ENCODE assay signal across 1 cellular context in the genomic region with DNA sequence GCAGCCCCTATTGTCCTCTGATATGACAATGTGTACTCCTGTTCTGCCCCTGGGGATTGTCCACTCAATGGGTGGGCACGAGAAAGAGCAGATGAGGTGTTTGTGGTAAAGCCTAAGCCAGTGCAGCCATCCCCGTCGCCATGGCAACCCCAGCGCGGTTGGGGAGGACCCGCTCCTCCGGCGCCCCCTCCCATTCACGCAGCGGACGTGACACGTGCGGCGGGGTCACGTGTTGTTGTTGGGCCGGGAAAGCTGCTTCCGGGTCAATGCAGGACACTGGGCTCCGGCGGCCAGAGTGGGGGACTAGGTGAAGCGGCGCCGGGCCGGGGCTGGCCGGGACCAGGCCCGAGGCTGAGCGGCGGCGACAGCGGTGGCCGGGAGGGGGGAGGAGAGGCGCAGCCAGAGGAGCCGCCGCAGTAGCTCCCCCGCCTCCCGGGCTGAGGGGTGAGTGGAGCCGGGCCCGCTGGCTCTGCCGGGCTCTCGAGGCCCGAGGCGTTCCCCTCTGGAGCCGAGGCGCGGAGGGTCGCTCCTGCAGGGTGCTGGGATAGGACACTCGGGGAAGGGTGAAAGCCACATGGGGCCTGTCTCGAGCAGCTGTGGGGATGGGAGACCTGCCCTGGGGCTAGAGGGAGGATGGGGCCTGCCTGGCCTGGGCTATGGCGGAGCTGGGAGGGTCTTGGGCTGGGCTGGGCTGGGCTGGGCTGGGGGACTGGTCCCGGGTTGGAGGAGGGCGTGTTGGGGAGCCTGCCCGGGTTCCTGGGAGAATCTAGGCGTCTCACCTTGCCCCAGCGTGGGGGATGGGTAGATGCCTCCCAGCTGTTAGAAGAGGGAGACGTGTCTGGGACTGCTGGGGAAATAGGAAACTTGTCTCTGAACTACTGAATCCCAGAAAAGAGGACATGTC.
TF ChIP-seq lines count a peak whose summit lies in the region.

A gene with protein sequence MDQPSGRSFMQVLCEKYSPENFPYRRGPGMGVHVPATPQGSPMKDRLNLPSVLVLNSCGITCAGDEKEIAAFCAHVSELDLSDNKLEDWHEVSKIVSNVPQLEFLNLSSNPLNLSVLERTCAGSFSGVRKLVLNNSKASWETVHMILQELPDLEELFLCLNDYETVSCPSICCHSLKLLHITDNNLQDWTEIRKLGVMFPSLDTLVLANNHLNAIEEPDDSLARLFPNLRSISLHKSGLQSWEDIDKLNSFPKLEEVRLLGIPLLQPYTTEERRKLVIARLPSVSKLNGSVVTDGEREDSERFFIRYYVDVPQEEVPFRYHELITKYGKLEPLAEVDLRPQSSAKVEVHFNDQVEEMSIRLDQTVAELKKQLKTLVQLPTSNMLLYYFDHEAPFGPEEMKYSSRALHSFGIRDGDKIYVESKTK (plus strand): TSS at position 255 of the 904 bp plus-strand sequence. CDS start 21,589 bp downstream, outside the sequence.

TF ChIP-seq in SK-N-SH, 30 proteins besides CTCF, POLR2A, EP300 and RAD21 (continued from another document):
- TF ChIP-seq FOXJ3 (CRISPR knock-in tag; IDR thresholded peaks at IDR 0.05) (peak; percentile 43; the same call in 1 of the 2 replicates), TCF12 (IDR thresholded peaks at IDR 0.05) (peak; percentile 13; the same call in 1 of the 2 replicates), FOXM1 (IDR thresholded peaks at IDR 0.05; ENCODE audit: low read depth) (no peak; the same call in 1 of the 2 replicates), TEAD4 (IDR thresholded peaks at IDR 0.05; ENCODE audit: borderline replicate concordance, insufficient read depth) (no peak), POLR2AphosphoS5 (IDR thresholded peaks at IDR 0.05; ENCODE audit: low read depth, low read length) (no peak), NRF1 (IDR thresholded peaks at IDR 0.05; ENCODE audit: low read depth, low read length) (no peak), RFX5 (IDR thresholded peaks at IDR 0.05; ENCODE audit: low read length) (peak; percentile 63; the same call in 1 of the 2 replicates), MXI1 (IDR thresholded peaks at IDR 0.05; ENCODE audit: low read depth, low read length) (peak; percentile 94), JUND (IDR thresholded peaks at IDR 0.05) (no peak), RXRA (IDR thresholded peaks at IDR 0.05; ENCODE audit: borderline replicate concordance, low read depth) (peak; percentile 47; the same call in 1 of the 2 replicates), CHD2 (IDR thresholded peaks at IDR 0.05; ENCODE audit: low read length, partially characterized antibody) (peak; percentile 43), MEF2A (IDR thresholded peaks at IDR 0.05; ENCODE audit: borderline replicate concordance, low read depth) (no peak)
- TF ChIP-seq, protein P1, sequence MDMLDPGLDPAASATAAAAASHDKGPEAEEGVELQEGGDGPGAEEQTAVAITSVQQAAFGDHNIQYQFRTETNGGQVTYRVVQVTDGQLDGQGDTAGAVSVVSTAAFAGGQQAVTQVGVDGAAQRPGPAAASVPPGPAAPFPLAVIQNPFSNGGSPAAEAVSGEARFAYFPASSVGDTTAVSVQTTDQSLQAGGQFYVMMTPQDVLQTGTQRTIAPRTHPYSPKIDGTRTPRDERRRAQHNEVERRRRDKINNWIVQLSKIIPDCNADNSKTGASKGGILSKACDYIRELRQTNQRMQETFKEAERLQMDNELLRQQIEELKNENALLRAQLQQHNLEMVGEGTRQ (IDR thresholded peaks at IDR 0.05; ENCODE audit: borderline replicate concordance, low read depth, low read length): peak; percentile 95
- TF ChIP-seq, protein P2, sequence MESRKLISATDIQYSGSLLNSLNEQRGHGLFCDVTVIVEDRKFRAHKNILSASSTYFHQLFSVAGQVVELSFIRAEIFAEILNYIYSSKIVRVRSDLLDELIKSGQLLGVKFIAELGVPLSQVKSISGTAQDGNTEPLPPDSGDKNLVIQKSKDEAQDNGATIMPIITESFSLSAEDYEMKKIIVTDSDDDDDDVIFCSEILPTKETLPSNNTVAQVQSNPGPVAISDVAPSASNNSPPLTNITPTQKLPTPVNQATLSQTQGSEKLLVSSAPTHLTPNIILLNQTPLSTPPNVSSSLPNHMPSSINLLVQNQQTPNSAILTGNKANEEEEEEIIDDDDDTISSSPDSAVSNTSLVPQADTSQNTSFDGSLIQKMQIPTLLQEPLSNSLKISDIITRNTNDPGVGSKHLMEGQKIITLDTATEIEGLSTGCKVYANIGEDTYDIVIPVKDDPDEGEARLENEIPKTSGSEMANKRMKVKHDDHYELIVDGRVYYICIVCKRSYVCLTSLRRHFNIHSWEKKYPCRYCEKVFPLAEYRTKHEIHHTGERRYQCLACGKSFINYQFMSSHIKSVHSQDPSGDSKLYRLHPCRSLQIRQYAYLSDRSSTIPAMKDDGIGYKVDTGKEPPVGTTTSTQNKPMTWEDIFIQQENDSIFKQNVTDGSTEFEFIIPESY (IDR thresholded peaks at IDR 0.05; ENCODE audit: borderline replicate concordance, low read depth): no peak
- TF ChIP-seq, protein P3, sequence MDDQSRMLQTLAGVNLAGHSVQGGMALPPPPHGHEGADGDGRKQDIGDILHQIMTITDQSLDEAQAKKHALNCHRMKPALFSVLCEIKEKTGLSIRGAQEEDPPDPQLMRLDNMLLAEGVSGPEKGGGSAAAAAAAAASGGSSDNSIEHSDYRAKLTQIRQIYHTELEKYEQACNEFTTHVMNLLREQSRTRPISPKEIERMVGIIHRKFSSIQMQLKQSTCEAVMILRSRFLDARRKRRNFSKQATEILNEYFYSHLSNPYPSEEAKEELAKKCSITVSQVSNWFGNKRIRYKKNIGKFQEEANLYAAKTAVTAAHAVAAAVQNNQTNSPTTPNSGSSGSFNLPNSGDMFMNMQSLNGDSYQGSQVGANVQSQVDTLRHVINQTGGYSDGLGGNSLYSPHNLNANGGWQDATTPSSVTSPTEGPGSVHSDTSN (IDR thresholded peaks at IDR 0.05): no peak
- TF ChIP-seq, protein P4, sequence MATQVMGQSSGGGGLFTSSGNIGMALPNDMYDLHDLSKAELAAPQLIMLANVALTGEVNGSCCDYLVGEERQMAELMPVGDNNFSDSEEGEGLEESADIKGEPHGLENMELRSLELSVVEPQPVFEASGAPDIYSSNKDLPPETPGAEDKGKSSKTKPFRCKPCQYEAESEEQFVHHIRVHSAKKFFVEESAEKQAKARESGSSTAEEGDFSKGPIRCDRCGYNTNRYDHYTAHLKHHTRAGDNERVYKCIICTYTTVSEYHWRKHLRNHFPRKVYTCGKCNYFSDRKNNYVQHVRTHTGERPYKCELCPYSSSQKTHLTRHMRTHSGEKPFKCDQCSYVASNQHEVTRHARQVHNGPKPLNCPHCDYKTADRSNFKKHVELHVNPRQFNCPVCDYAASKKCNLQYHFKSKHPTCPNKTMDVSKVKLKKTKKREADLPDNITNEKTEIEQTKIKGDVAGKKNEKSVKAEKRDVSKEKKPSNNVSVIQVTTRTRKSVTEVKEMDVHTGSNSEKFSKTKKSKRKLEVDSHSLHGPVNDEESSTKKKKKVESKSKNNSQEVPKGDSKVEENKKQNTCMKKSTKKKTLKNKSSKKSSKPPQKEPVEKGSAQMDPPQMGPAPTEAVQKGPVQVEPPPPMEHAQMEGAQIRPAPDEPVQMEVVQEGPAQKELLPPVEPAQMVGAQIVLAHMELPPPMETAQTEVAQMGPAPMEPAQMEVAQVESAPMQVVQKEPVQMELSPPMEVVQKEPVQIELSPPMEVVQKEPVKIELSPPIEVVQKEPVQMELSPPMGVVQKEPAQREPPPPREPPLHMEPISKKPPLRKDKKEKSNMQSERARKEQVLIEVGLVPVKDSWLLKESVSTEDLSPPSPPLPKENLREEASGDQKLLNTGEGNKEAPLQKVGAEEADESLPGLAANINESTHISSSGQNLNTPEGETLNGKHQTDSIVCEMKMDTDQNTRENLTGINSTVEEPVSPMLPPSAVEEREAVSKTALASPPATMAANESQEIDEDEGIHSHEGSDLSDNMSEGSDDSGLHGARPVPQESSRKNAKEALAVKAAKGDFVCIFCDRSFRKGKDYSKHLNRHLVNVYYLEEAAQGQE (IDR thresholded peaks at IDR 0.05; ENCODE audit: low read depth, low read length): 0 out of 2 replicates have a peak, but pooled peaks have one; percentile 14
